Comparison of ENCODE assay signal across 13 cellular contexts in the genomic region with DNA sequence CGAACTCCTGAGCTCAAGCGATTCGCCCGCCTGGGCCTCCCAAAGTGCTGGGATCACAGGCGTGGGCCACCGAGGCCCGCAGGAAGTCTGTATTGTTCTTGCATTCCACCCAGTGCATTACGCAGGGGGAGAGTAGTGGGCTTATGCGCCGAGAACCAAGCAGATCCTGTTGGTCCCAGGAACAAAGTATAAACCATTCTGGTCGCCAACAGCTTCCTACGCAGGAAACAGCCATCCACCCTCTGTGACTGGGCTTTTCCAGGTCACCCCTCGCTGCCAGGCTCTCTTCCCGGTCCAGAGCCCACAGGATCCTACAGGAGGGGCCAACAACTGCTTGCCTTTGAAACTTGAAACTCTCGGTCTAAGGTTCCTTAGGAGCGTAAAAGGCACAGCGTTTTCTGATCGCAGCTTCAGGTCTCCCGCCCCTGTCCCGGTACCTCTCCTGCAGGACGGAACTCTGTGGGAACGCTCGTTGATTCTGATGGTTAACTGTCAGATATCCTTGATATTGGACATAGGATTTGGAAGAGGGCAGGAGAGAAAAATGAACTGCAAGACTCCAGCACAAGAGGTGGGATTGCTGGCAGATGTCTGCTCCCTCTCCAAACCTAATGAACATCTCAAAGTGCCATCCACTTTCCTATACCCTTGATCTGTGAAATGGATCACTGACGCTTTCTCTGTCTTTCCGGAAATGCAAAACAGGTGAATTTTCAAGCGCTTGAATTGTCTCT. TPM values are rescaled to one million over a fixed set of nuclear protein-coding genes. Genes with fewer than 3 reads are reported as not detected.
DNase-seq lines count a peak whose midpoint lies in the region; ATAC-seq, FAIRE-seq and TF ChIP-seq lines count a peak whose summit lies in the region.
"Had no signal": no experiment of that assay in that cellular context is flagged by ENCODE, and none has a peak within 500 bp of the region (broad histone marks: within the 10 kb centered on the region; RNA-seq: fewer than 3 reads in every experiment).

No MANE protein-coding gene starts in this region.

- H3K9me3 ChIP-seq in liver (ENCODE audit: control insufficient read depth in 4 of 4, low read length in 3 of 4) (peaks cover 1 to 16% (median 10%) of the 10 kb centered on the region in 4 donors), HepG2 (ENCODE audit: low read length) (no peaks in the 10 kb centered on the region), mesodermal cell (ENCODE audit: control insufficient read depth, low read length) (no peaks in the 10 kb centered on the region)
- H3K9me3 ChIP-seq: Caco-2 had no signal

- no peak overlapping the region for H3K27ac ChIP-seq in liver (ENCODE audit: low read depth in 1 of 2, low read length in 2 of 2)
- no peak overlapping the region for H3K27ac ChIP-seq in HepG2 (ENCODE audit: extremely low read length, insufficient read depth, low read length)
- H3K27ac ChIP-seq in mesodermal cell (ENCODE audit: low read depth, low read length, severe bottlenecking): peak overlapping the region; percentile 66
- H3K27ac ChIP-seq: SK-N-MC had no signal

- FAIRE-seq in HepG2 (lab: Jason Lieb, UNC): no peak

- TF ChIP-seq POLR2A in HepG2 (IDR thresholded peaks at IDR 0.05; ENCODE audit: insufficient read depth in 1 of 2, low read depth in 2 of 2, low read length in 2 of 2): no peak

- H2AFZ ChIP-seq in HepG2 (ENCODE audit: low read length): no peak overlapping the region

- CTCF ChIA-PET in HepG2 (lab: Yijun Ruan, JAX; ENCODE audit: low intra/inter-chr PET ratio, low total read pairs): no interaction called here

- no peaks in the 10 kb centered on the region for H3K79me2 ChIP-seq in HepG2 (ENCODE audit: insufficient read depth, low read length)

- no peaks in the 10 kb centered on the region for H3K36me3 ChIP-seq in liver (ENCODE audit: control insufficient read depth in 4 of 4, insufficient read depth in 3 of 4, low read depth in 1 of 4, low read length in 3 of 4)
- no peaks in the 10 kb centered on the region for H3K36me3 ChIP-seq in HepG2 (replicated peaks in 1 of 2; ENCODE audit: control insufficient read depth in 1 of 2, insufficient read depth in 2 of 2, low read length in 2 of 2)
- H3K36me3 ChIP-seq in mesodermal cell (ENCODE audit: control insufficient read depth, insufficient read depth, low read length): no peaks in the 10 kb centered on the region

- in situ Hi-C loops in HepG2 (cut with HindIII; ENCODE audit: extremely low pct_ligation_motif_present, low pct_unique_long_range_greater_than_20kb): no loop called here

- no peaks in the 10 kb centered on the region for H4K20me1 ChIP-seq in HepG2 (ENCODE audit: insufficient read depth, low read length)

- no peak for DNase-seq in HepG2 (ENCODE audit: low spot score)
- peak; percentile 85 for DNase-seq in dermis blood vessel endothelial cell
- DNase-seq in NCI-H1694 (lab: John Stamatoyannopoulos, UW): no peak
- no peak for DNase-seq in amniotic stem cell (lab: John Stamatoyannopoulos, UW)
- DNase-seq in DMS79 (lab: John Stamatoyannopoulos, UW): no peak
- DNase-seq: Caco-2; hypothalamus; NCI-H1417 treated with DMSO at 0.1 percent for 48 hours; stimulated activated CD4-positive, alpha-beta T cell treated with anti-CD3 and anti-CD28 coated beads, Interleukin-2, amount 100 ng/mL, for 24 hours had no signal

- TF ChIP-seq CTCF in liver (IDR thresholded peaks at IDR 0.05; ENCODE audit: low read depth, low read length, missing input control) (no peak), HepG2 (CRISPR knock-in tag; IDR thresholded peaks at IDR 0.05) (no peak)

- H3K9ac ChIP-seq in liver (ENCODE audit: low read depth in 1 of 2, low read length in 2 of 2) (no peak overlapping the region), HepG2 (ENCODE audit: insufficient read depth, low read depth, low read length) (no peak overlapping the region)

- ATAC-seq in HepG2 (no peak), GM21515 (IDR thresholded peaks at IDR 0.05; ENCODE audit: unreplicated experiment) (no peak)

- BruUV-seq in HepG2 (replicated peaks; lab: Mats Ljungman, UMichigan): no TSS peak

- TF ChIP-seq EP300 in HepG2 (IDR thresholded peaks at IDR 0.05; ENCODE audit: low read depth in 2 of 2, low read length in 2 of 2) (no peak), HepG2 (CRISPR knock-in tag; IDR thresholded peaks at IDR 0.05; ENCODE audit: borderline replicate concordance) (no peak)

- H3K4me3 ChIP-seq in liver (ENCODE audit: low read depth in 1 of 3, low read length in 3 of 3) (no peak overlapping the region), HepG2 (replicated peaks in 1 of 3; ENCODE audit: insufficient read depth in 1 of 3, low read depth in 2 of 3, low read length in 3 of 3) (no peak overlapping the region), mesodermal cell (ENCODE audit: extremely low read depth, insufficient read depth, low read length, poor library complexity, severe bottlenecking) (peak overlapping the region; percentile 14)
- H3K4me3 ChIP-seq: SK-N-MC had no signal

- 43% methylated on average over 26 of the region's 26 CpGs for WGBS in liver
- WGBS in HepG2 (ENCODE audit: low lambda C conversion rate): 95% methylated on average over 26 of the region's 26 CpGs
- 11 to 13% methylated on average over 15 to 26 of the region's 26 CpGs for WGBS in mesodermal cell (ENCODE audit: insufficient coverage in 2 of 2), 2 experiments

- POLR2A ChIA-PET in HepG2 (lab: Yijun Ruan, JAX): no interaction called here

- peaks cover 3 to 21% (median 14%) of the 10 kb centered on the region in 4 donors for H3K4me1 ChIP-seq in liver (ENCODE audit: control insufficient read depth in 4 of 4, insufficient read depth in 4 of 4, low read length in 3 of 4)
- H3K4me1 ChIP-seq in HepG2 (ENCODE audit: insufficient read depth, low read length): peaks cover 17% of the 10 kb centered on the region
- H3K4me1 ChIP-seq in mesodermal cell (ENCODE audit: control insufficient read depth, insufficient read depth, low read length, poor library complexity, severe bottlenecking): peaks cover 28% of the 10 kb centered on the region
- H3K4me1 ChIP-seq: Caco-2 had no signal

- intact Hi-C loops in HepG2 (cut with micrococcal nuclease; ENCODE audit: unreplicated experiment): no loop called here

- TF ChIP-seq RAD21 in liver (IDR thresholded peaks at IDR 0.05): no peak
- TF ChIP-seq RAD21 in HepG2 (CRISPR knock-in tag; IDR thresholded peaks at IDR 0.05): no peak

- H3K27me3 ChIP-seq in liver (ENCODE audit: control insufficient read depth in 4 of 4, insufficient read depth in 4 of 4, low read length in 3 of 4) (peaks cover 0 to 25% (median 3%) of the 10 kb centered on the region in 4 donors), HepG2 (ENCODE audit: control insufficient read depth in 1 of 2, insufficient read depth in 2 of 2, low read length in 2 of 2) (no peaks in the 10 kb centered on the region; a peak in 1 of 5 replicates)

- H3K4me2 ChIP-seq in HepG2 (ENCODE audit: low read depth, low read length): no peak overlapping the region

TF ChIP-seq in liver, 16 proteins besides CTCF, POLR2A, EP300 and RAD21:
- TF ChIP-seq NR2F2 (IDR thresholded peaks at IDR 0.05): peak; percentile 18
- TF ChIP-seq EGR1 (IDR thresholded peaks at IDR 0.05; ENCODE audit: low read depth in 2 of 2): no peak
- TF ChIP-seq, protein P1, sequence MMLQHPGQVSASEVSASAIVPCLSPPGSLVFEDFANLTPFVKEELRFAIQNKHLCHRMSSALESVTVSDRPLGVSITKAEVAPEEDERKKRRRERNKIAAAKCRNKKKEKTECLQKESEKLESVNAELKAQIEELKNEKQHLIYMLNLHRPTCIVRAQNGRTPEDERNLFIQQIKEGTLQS (IDR thresholded peaks at IDR 0.05): no peak
TF ChIP-seq in liver: peak in this region for 1.

TF ChIP-seq in HepG2, 621 proteins besides CTCF, POLR2A, EP300 and RAD21:
- TF ChIP-seq ATRX (CRISPR knock-in tag; IDR thresholded peaks at IDR 0.05; ENCODE audit: borderline replicate concordance): no peak
- no peak for TF ChIP-seq ZFP36L1 (CRISPR knock-in tag; IDR thresholded peaks at IDR 0.05)
- TF ChIP-seq IKZF4 (CRISPR knock-in tag; IDR thresholded peaks at IDR 0.05; ENCODE audit: borderline replicate concordance, low read depth, not compliant biosample characterization): no peak
- no peak for TF ChIP-seq ZFAT (CRISPR knock-in tag; conservative IDR thresholded peaks at IDR 0.05)
- no peak for TF ChIP-seq KMT2B (CRISPR knock-in tag; IDR thresholded peaks at IDR 0.05)
- no peak for TF ChIP-seq HCFC1 (IDR thresholded peaks at IDR 0.05; ENCODE audit: low read depth, low read length)
- TF ChIP-seq HMG20B (CRISPR knock-in tag; conservative IDR thresholded peaks at IDR 0.05): no peak

RNA-seq across cellular contexts. Expression of a gene that starts 4.2 kb away (rescaled TPM):
- 1 to 10 TPM in 1 of 2 donors, under 1 TPM in 1; 0.84 to 2.0 TPM for total RNA-seq in liver
- polyA plus RNA-seq in liver: under 1 TPM; 0.49 to 0.58 TPM
- 0.76 and 0.95 TPM in 2 replicates for total RNA-seq in HepG2 (2016; rRNA removed; fragmentation: Illumina TruSeq; extraction: Trizol)
- total RNA-seq in HepG2 (2016; cell fraction: cytosol; rRNA removed; fragmentation: Illumina TruSeq; extraction: Trizol; ENCODE audit: low read depth): 0.40 and 0.53 TPM in 2 replicates
- 0.58 and 0.74 TPM in 2 replicates for total RNA-seq in HepG2 (2016; cell fraction: insoluble cytoplasmic fraction; rRNA removed; fragmentation: Illumina TruSeq; extraction: Trizol)
- 0.65 TPM in 2 replicates for total RNA-seq in HepG2 (2016; cell fraction: membrane; rRNA removed; fragmentation: Illumina TruSeq; extraction: Trizol)
- total RNA-seq in HepG2 (2016; cell fraction: nucleus; rRNA removed; fragmentation: Illumina TruSeq; extraction: Trizol): 1.5 and 1.8 TPM in 2 replicates
- 1.3 TPM in 2 replicates for polyA plus RNA-seq in HepG2 (2011; rRNA removed)
- 0.90 and 1.1 TPM in 2 replicates for polyA plus RNA-seq in HepG2 (2011; cell fraction: cytosol; rRNA removed)
- 2.6 and 2.7 TPM in 2 replicates for polyA plus RNA-seq in HepG2 (2011; cell fraction: nucleus; rRNA removed)
- polyA plus RNA-seq in HepG2 (2012): 0.52 and 0.67 TPM in 2 replicates
- 0.37 and 0.41 TPM in 2 replicates for polyA plus RNA-seq in HepG2 (2016; cell fraction: cytosol; fragmentation: Illumina TruSeq; extraction: Trizol; ENCODE audit: low read depth)
- 0.28 and 0.72 TPM in 2 replicates for polyA plus RNA-seq in HepG2 (2016; cell fraction: insoluble cytoplasmic fraction; fragmentation: Illumina TruSeq; extraction: Trizol; ENCODE audit: low read depth)
- polyA plus RNA-seq in HepG2 (2016; cell fraction: membrane; fragmentation: Illumina TruSeq; extraction: Trizol; ENCODE audit: low read depth): 0.34 and 0.62 TPM in 2 replicates
- 1.2 and 1.5 TPM in 2 replicates for polyA plus RNA-seq in HepG2 (2016; cell fraction: nucleus; fragmentation: Illumina TruSeq; extraction: Trizol; ENCODE audit: insufficient read depth, low read depth)
- 1.5 and 11.0 TPM in 2 replicates for polyA minus RNA-seq in HepG2 (2011; rRNA and poly(A)+ RNA removed; ENCODE audit: low replicate concordance)
- polyA minus RNA-seq in HepG2 (2011; cell fraction: cytosol; rRNA and poly(A)+ RNA removed): 0.49 TPM in 1 of 2 replicates, not detected in the other
- polyA minus RNA-seq in HepG2 (2011; cell fraction: nucleus; rRNA and poly(A)+ RNA removed): 3.9 and 4.5 TPM in 2 replicates
- 7.7 and 7.8 TPM in 2 replicates for total RNA-seq in dermis blood vessel endothelial cell
- 1.9 TPM for polyA plus RNA-seq in mesodermal cell (2013, experiment 1 of 2)
- 1.2 TPM for polyA plus RNA-seq in mesodermal cell (2013, experiment 2 of 2)
